16 cellular contexts compared by ENCODE assay signal in genomic region chr14:52350445-52350844, GRCh38. TPM values are rescaled to one million over a fixed set of nuclear protein-coding genes. Genes with fewer than 3 reads are reported as not detected.
DNase-seq lines count a peak whose midpoint lies in the region; ATAC-seq and TF ChIP-seq lines count a peak whose summit lies in the region.
"Had no signal": no experiment of that assay in that cellular context is flagged by ENCODE, and none has a peak within 500 bp of the region (broad histone marks: within the 10 kb centered on the region; RNA-seq: fewer than 3 reads in every experiment).

No MANE protein-coding gene starts in this region.

- H3K4me3 ChIP-seq in gastroesophageal sphincter (no peak overlapping the region), smooth muscle cell (no peak overlapping the region)
- H3K4me3 ChIP-seq: lower lobe of right lung had no signal

- H3K79me2 ChIP-seq in smooth muscle cell (ENCODE audit: low read depth), result no peaks in the 10 kb centered on the region

- TF ChIP-seq CTCF in gastroesophageal sphincter (IDR thresholded peaks at IDR 0.05), result no peak
- no peak for TF ChIP-seq CTCF in smooth muscle cell (IDR thresholded peaks at IDR 0.05; ENCODE audit: borderline replicate concordance, insufficient read depth, poor library complexity, severe bottlenecking)
- no peak for TF ChIP-seq CTCF in glutamatergic neuron (IDR thresholded peaks at IDR 0.05; ENCODE audit: partially characterized antibody, unreplicated experiment)

- peaks cover 13% of the 10 kb centered on the region for H3K27me3 Mint-ChIP-seq in T-helper 1 cell treated with Interleukin-12 subunit alpha and Interleukin-12 subunit beta and Interleukin-4 antibody, amounts not matched to agents 30 μg/mL and 1 μg/mL, for 36 hours (ENCODE audit: low read depth)
- H3K27me3 Mint-ChIP-seq in T-helper 17 cell (no peaks in the 10 kb centered on the region), glutamatergic neuron (ENCODE audit: unreplicated experiment) (no peaks in the 10 kb centered on the region)

- H3K4me1 Mint-ChIP-seq in T-helper 1 cell treated with Interleukin-12 subunit alpha and Interleukin-12 subunit beta and Interleukin-4 antibody, amounts not matched to agents 30 μg/mL and 1 μg/mL, for 36 hours (ENCODE audit: low read depth), result peaks cover 61% of the 10 kb centered on the region
- peaks cover 39% of the 10 kb centered on the region for H3K4me1 Mint-ChIP-seq in T-helper 17 cell
- no peaks in the 10 kb centered on the region for H3K4me1 Mint-ChIP-seq in glutamatergic neuron (ENCODE audit: low read depth, unreplicated experiment)

- no peak overlapping the region for H2AFZ ChIP-seq in smooth muscle cell (ENCODE audit: low read depth)

- intact Hi-C loops in sciatic nerve (cut with DNase I), result no loop called here

- WGBS in gastroesophageal sphincter (ENCODE audit: low coverage in 1 of 2), 2 donors, result 43 to 79% methylated on average over 2 to 3 of the region's 3 CpGs
- 46% methylated on average over 3 of the region's 3 CpGs for WGBS in smooth muscle cell (ENCODE audit: low lambda C conversion rate)

- H3K9me3 ChIP-seq in T-helper 17 cell (ENCODE audit: control insufficient read depth, low read length, poor library complexity, severe bottlenecking), result no peaks in the 10 kb centered on the region
- no peaks in the 10 kb centered on the region for H3K9me3 ChIP-seq in gastroesophageal sphincter
- no peaks in the 10 kb centered on the region for H3K9me3 ChIP-seq in smooth muscle cell (replicated peaks; ENCODE audit: low read depth)
- H3K9me3 ChIP-seq: lower lobe of right lung had no signal

- no peaks in the 10 kb centered on the region for H4K20me1 ChIP-seq in smooth muscle cell (ENCODE audit: low read depth)

- DNase-seq in T-helper 1 cell, result no peak
- DNase-seq in T-helper 17 cell, result no peak
- DNase-seq in smooth muscle cell (lab: John Stamatoyannopoulos, UW; ENCODE audit: unreplicated experiment), result no peak
- DNase-seq in hippocampal formation (lab: John Stamatoyannopoulos, UW), result no peak
- DNase-seq in sciatic nerve (ENCODE audit: low spot score), result no peak
- DNase-seq in glutamatergic neuron, result no peak
- DNase-seq: activated CD4-positive, alpha-beta T cell treated with anti-CD3 and anti-CD28 coated beads, Interleukin-2, amount 50 U/mL, for 4 hours; cortex of kidney; lower lobe of right lung; NCI-H1930; NCI-H446 treated with DMSO at 0.1 percent for 48 hours; SHP77; stimulated activated CD4-positive, alpha-beta T cell treated with anti-CD3 and anti-CD28 coated beads, Interleukin-2, amount 100 ng/mL, for 24 hours had no signal

- no peak for TF ChIP-seq POLR2A in gastroesophageal sphincter (IDR thresholded peaks at IDR 0.05)

- H3K36me3 Mint-ChIP-seq in T-helper 1 cell treated with Interleukin-12 subunit alpha and Interleukin-12 subunit beta and Interleukin-4 antibody, amounts not matched to agents 30 μg/mL and 1 μg/mL, for 36 hours (ENCODE audit: low read depth), result peaks cover 29% of the 10 kb centered on the region
- H3K36me3 Mint-ChIP-seq in T-helper 17 cell (ENCODE audit: low read depth), result no peaks in the 10 kb centered on the region
- H3K36me3 Mint-ChIP-seq in glutamatergic neuron (ENCODE audit: unreplicated experiment), result no peaks in the 10 kb centered on the region
- H3K36me3 Mint-ChIP-seq: CD14-positive monocyte had no signal

- H3K9me3 Mint-ChIP-seq in T-helper 1 cell treated with Interleukin-12 subunit alpha and Interleukin-12 subunit beta and Interleukin-4 antibody, amounts not matched to agents 30 μg/mL and 1 μg/mL, for 36 hours, result peaks cover 9% of the 10 kb centered on the region
- no peaks in the 10 kb centered on the region for H3K9me3 Mint-ChIP-seq in glutamatergic neuron (ENCODE audit: unreplicated experiment)

- H3K27me3 ChIP-seq in gastroesophageal sphincter, result no peaks in the 10 kb centered on the region
- H3K27me3 ChIP-seq in smooth muscle cell (ENCODE audit: low read depth), result no peaks in the 10 kb centered on the region

- peak overlapping the region; percentile 61 for H3K9ac ChIP-seq in smooth muscle cell (ENCODE audit: low read depth)

- H3K4me2 ChIP-seq in smooth muscle cell, result peak overlapping the region; percentile 35

- peak overlapping the region; percentile 9 for H3K4me3 Mint-ChIP-seq in T-helper 1 cell treated with Interleukin-12 subunit alpha and Interleukin-12 subunit beta and Interleukin-4 antibody, amounts not matched to agents 30 μg/mL and 1 μg/mL, for 36 hours
- H3K4me3 Mint-ChIP-seq in T-helper 17 cell (no peak overlapping the region), glutamatergic neuron (ENCODE audit: unreplicated experiment) (no peak overlapping the region)

- H3F3A ChIP-seq in smooth muscle cell (ENCODE audit: low read depth), result peaks cover 25% of the 10 kb centered on the region

- TF ChIP-seq EP300 in gastroesophageal sphincter (IDR thresholded peaks at IDR 0.05), result no peak

- ATAC-seq in T-helper 17 cell (no peak), gastroesophageal sphincter (no peak), sciatic nerve (no peak)

- H3K4me1 ChIP-seq in gastroesophageal sphincter (peaks cover 3 to 49% (median 5%) of the 10 kb centered on the region in 3 donors), smooth muscle cell (ENCODE audit: low read depth) (peaks cover 17% of the 10 kb centered on the region)

- peak overlapping the region; percentile 49 for H3K27ac Mint-ChIP-seq in T-helper 1 cell treated with Interleukin-12 subunit alpha and Interleukin-12 subunit beta and Interleukin-4 antibody, amounts not matched to agents 30 μg/mL and 1 μg/mL, for 36 hours
- H3K27ac Mint-ChIP-seq in T-helper 17 cell, result peak overlapping the region; percentile 93
- no peak overlapping the region for H3K27ac Mint-ChIP-seq in glutamatergic neuron (ENCODE audit: unreplicated experiment)
- H3K27ac Mint-ChIP-seq: CD14-positive monocyte had no signal

- H3K36me3 ChIP-seq in gastroesophageal sphincter (no peaks in the 10 kb centered on the region), smooth muscle cell (ENCODE audit: low read depth) (no peaks in the 10 kb centered on the region)
- H3K36me3 ChIP-seq: lower lobe of right lung had no signal

- peak overlapping the region; percentile 66 to 83 (median 76) for H3K27ac ChIP-seq in gastroesophageal sphincter
- H3K27ac ChIP-seq in smooth muscle cell (ENCODE audit: low read depth), result peak overlapping the region; percentile 89
- H3K27ac ChIP-seq: lower lobe of right lung had no signal

RNA-seq across cellular contexts. Expression of gene PTGER2, which starts 36.3 kb away (rescaled TPM):
- total RNA-seq in T-helper 17 cell (10 to 100 TPM; 40.5 to 52.1 TPM), gastroesophageal sphincter (10 to 100 TPM in 2 of 4 donors, 1 to 10 TPM in 2; 4.8 to 24.2 (median 9.0) TPM), smooth muscle cell (17.7 and 36.4 TPM in 2 replicates), sciatic nerve (8.5 TPM), glutamatergic neuron (ENCODE audit: unreplicated experiment) (not detected)
- polyA plus RNA-seq in smooth muscle cell, result 23.2 and 24.6 TPM in 2 replicates
